Comparison of ENCODE assay signal across 35 cellular contexts in genomic region chr17:52606098-52606497, GRCh38.
DNase-seq lines count a peak whose midpoint lies in the region; ATAC-seq, FAIRE-seq and TF ChIP-seq lines count a peak whose summit lies in the region.
"Had no signal": no experiment of that assay in that cellular context is flagged by ENCODE, and none has a peak within 500 bp of the region (broad histone marks: within the 10 kb centered on the region; RNA-seq: fewer than 3 reads in every experiment).

No MANE protein-coding gene starts in this region.

- H3K4me3 Mint-ChIP-seq in activated CD4-positive, alpha-beta T cell treated with anti-CD3 and anti-CD28 coated beads, Interleukin-2, amount 10 ng/mL, durations not matched to agents 24 days and 14 days = no peak overlapping the region
- H3K4me3 Mint-ChIP-seq: activated B cell treated with CpG ODN at 0.5 μM for 24 hours; activated naive CD8-positive, alpha-beta T cell treated with anti-CD3 and anti-CD28 coated beads, Interleukin-2, amount 10 ng/mL, durations not matched to agents 7 days and 5 days; activated T-cell treated with anti-CD3 and anti-CD28 coated beads, Interleukin-2, amount 50 U/mL, for 24 hours; immature natural killer cell; neural crest cell; stimulated activated naive B cell treated with anti-CD40 and anti-IgM and Interleukin-4, amounts not matched to agents 10 μg/mL and 1 μg/mL and 100 μg/mL, for 72 hours had no signal

- CTCF ChIA-PET in SK-N-SH (lab: Yijun Ruan, JAX) = no interaction called here
- CTCF ChIA-PET in HEK293T (lab: Yijun Ruan, JAX) = no interaction called here

- no peak for ATAC-seq in SK-N-SH treated with all-trans-retinoic acid at 6 μM for 48 hours
- ATAC-seq: stimulated activated naive B cell treated with anti-CD40 and anti-IgM and Interleukin-4, amounts not matched to agents 10 μg/mL and 1 μg/mL and 100 μg/mL, for 72 hours; upper lobe of right lung had no signal

- H3K36me3 Mint-ChIP-seq in activated CD4-positive, alpha-beta T cell treated with anti-CD3 and anti-CD28 coated beads, Interleukin-2, amount 10 ng/mL, durations not matched to agents 24 days and 14 days (ENCODE audit: low read depth) = no peaks in the 10 kb centered on the region
- H3K36me3 Mint-ChIP-seq: activated naive CD8-positive, alpha-beta T cell treated with anti-CD3 and anti-CD28 coated beads, Interleukin-2, amount 10 ng/mL, durations not matched to agents 7 days and 5 days; immature natural killer cell; stimulated activated naive B cell treated with anti-CD40 and anti-IgM and Interleukin-4, amounts not matched to agents 10 μg/mL and 1 μg/mL and 100 μg/mL, for 72 hours had no signal

- H3K79me2 ChIP-seq in SK-N-SH (ENCODE audit: insufficient read depth) = no peaks in the 10 kb centered on the region

- no peaks in the 10 kb centered on the region for H3K9me2 ChIP-seq in SK-N-SH

- H3K4me2 ChIP-seq in SK-N-SH = no peak overlapping the region
- H3K4me2 ChIP-seq: KMS-11 had no signal

- no peaks in the 10 kb centered on the region for H3K36me3 ChIP-seq in SK-N-SH (replicated peaks in 1 of 2; ENCODE audit: control insufficient read depth in 1 of 2, insufficient read depth in 2 of 2, low read length in 1 of 2)
- H3K36me3 ChIP-seq: left ventricle myocardium inferior, ovary, upper lobe of right lung had no signal

- no peak for TF ChIP-seq RAD21 in SK-N-SH (IDR thresholded peaks at IDR 0.05; ENCODE audit: low read length)

- no peak for DNase-seq in SK-N-SH
- peak; percentile 56 for DNase-seq in RPMI7951 (ENCODE audit: low read depth)
- DNase-seq in epithelial cell of prostate (ENCODE audit: low read depth, low spot score) = peak; percentile 8
- peak; percentile 17 for DNase-seq in urothelium cell line (ENCODE audit: low spot score)
- DNase-seq in NCI-H1694 (lab: John Stamatoyannopoulos, UW) = no peak
- DNase-seq in HEK293T (ENCODE audit: extremely low spot score) = no peak
- DNase-seq in activated CD4-positive, alpha-beta T cell treated with anti-CD3 and anti-CD28 coated beads, Interleukin-2, amount 10 ng/mL, durations not matched to agents 24 days and 14 days = no peak
- DNase-seq: activated B cell treated with CpG ODN at 0.5 μM for 24 hours; activated CD4-positive, alpha-beta T cell treated with anti-CD3 and anti-CD28 coated beads, Interleukin-2, amount 50 U/mL, for 1 hour; activated gamma-delta T cell; activated naive CD8-positive, alpha-beta T cell treated with anti-CD3 and anti-CD28 coated beads, Interleukin-2, amount 10 ng/mL, durations not matched to agents 7 days and 5 days; activated T-cell treated with anti-CD3 and anti-CD28 coated beads, Interleukin-2, amount 50 U/mL, for 24 hours; aorta; C1 segment of cervical spinal cord; Calu3; central memory CD4-positive, alpha-beta T cell; GOT3; hypothalamus; immature natural killer cell; left ventricle myocardium inferior; mesendoderm; NCI-H1417 treated with DMSO at 0.1 percent for 48 hours; NCI-H2081 treated with DMSO at 0.1 percent for 48 hours; NCI-H345; ovary; RPMI8226; stimulated activated naive B cell treated with anti-CD40 and anti-IgM and Interleukin-4, amounts not matched to agents 10 μg/mL and 1 μg/mL and 100 μg/mL, for 72 hours; substantia nigra; upper lobe of right lung had no signal

- H4K20me1 ChIP-seq in SK-N-SH (ENCODE audit: insufficient read depth) = no peaks in the 10 kb centered on the region

- no peak for FAIRE-seq in urothelium cell line (lab: Jason Lieb, UNC)
- FAIRE-seq: endometrium had no signal

- 15% methylated on average over 2 of the region's 2 CpGs for WGBS in SK-N-SH (ENCODE audit: low lambda C conversion rate)

- no peaks in the 10 kb centered on the region; a peak in 1 of 4 replicates for H3K4me1 ChIP-seq in SK-N-SH (ENCODE audit: control insufficient read depth in 1 of 2, insufficient read depth in 2 of 2, low read depth in 1 of 2, low read length in 1 of 2)
- H3K4me1 ChIP-seq: left ventricle myocardium inferior, upper lobe of right lung had no signal

- H3K9me3 Mint-ChIP-seq in activated CD4-positive, alpha-beta T cell treated with anti-CD3 and anti-CD28 coated beads, Interleukin-2, amount 10 ng/mL, durations not matched to agents 24 days and 14 days = peaks cover 4% of the 10 kb centered on the region
- H3K9me3 Mint-ChIP-seq: activated naive CD8-positive, alpha-beta T cell treated with anti-CD3 and anti-CD28 coated beads, Interleukin-2, amount 10 ng/mL, durations not matched to agents 7 days and 5 days; neural crest cell had no signal

- H3K27me3 Mint-ChIP-seq in activated CD4-positive, alpha-beta T cell treated with anti-CD3 and anti-CD28 coated beads, Interleukin-2, amount 10 ng/mL, durations not matched to agents 24 days and 14 days = no peaks in the 10 kb centered on the region
- H3K27me3 Mint-ChIP-seq: activated B cell treated with CpG ODN at 0.5 μM for 24 hours; activated naive CD8-positive, alpha-beta T cell treated with anti-CD3 and anti-CD28 coated beads, Interleukin-2, amount 10 ng/mL, durations not matched to agents 7 days and 5 days; activated T-cell treated with anti-CD3 and anti-CD28 coated beads, Interleukin-2, amount 50 U/mL, for 24 hours; stimulated activated naive B cell treated with anti-CD40 and anti-IgM and Interleukin-4, amounts not matched to agents 10 μg/mL and 1 μg/mL and 100 μg/mL, for 72 hours had no signal

- POLR2A ChIA-PET in SK-N-SH (lab: Yijun Ruan, JAX) (interaction anchor here (0.6 kb wide), 1 partner anchor 11 kb away, joined by 3 read pairs; no protein-coding TSS in a partner anchor), HEK293T (lab: Yijun Ruan, JAX) (no interaction called here)

- H3K27me3 ChIP-seq in SK-N-SH (ENCODE audit: insufficient read depth) = no peaks in the 10 kb centered on the region
- H3K27me3 ChIP-seq: ovary, upper lobe of right lung had no signal

- H3K4me3 ChIP-seq in SK-N-SH (ENCODE audit: low read depth in 2 of 2, low read length in 1 of 2) = no peak overlapping the region
- H3K4me3 ChIP-seq: left ventricle myocardium inferior, ovary, skin epidermis, upper lobe of right lung had no signal

- no peak overlapping the region for H3K27ac Mint-ChIP-seq in activated CD4-positive, alpha-beta T cell treated with anti-CD3 and anti-CD28 coated beads, Interleukin-2, amount 10 ng/mL, durations not matched to agents 24 days and 14 days
- H3K27ac Mint-ChIP-seq: activated B cell treated with CpG ODN at 0.5 μM for 24 hours; activated naive CD8-positive, alpha-beta T cell treated with anti-CD3 and anti-CD28 coated beads, Interleukin-2, amount 10 ng/mL, durations not matched to agents 7 days and 5 days; activated T-cell treated with anti-CD3 and anti-CD28 coated beads, Interleukin-2, amount 50 U/mL, for 24 hours; immature natural killer cell; stimulated activated naive B cell treated with anti-CD40 and anti-IgM and Interleukin-4, amounts not matched to agents 10 μg/mL and 1 μg/mL and 100 μg/mL, for 72 hours had no signal

- intact Hi-C loops in activated CD4-positive, alpha-beta T cell treated with anti-CD3 and anti-CD28 coated beads, Interleukin-2, amount 10 ng/mL, durations not matched to agents 24 days and 14 days (cut with micrococcal nuclease) = no loop called here

- no peak for TF ChIP-seq EP300 in SK-N-SH (IDR thresholded peaks at IDR 0.05; ENCODE audit: borderline replicate concordance in 1 of 2, low read depth in 1 of 2, low read length in 1 of 2)

- H3K27ac ChIP-seq in SK-N-SH (ENCODE audit: low read depth in 2 of 2, low read length in 1 of 2) (peak overlapping the region in 1 of 2 experiments; percentile 40; a peak in 1 of 4 replicates), epithelial cell of prostate (no peak overlapping the region)
- H3K27ac ChIP-seq: 22Rv1, KMS-11, left ventricle myocardium inferior, ovary, skin epidermis, upper lobe of right lung had no signal

- H3K4me1 Mint-ChIP-seq in activated CD4-positive, alpha-beta T cell treated with anti-CD3 and anti-CD28 coated beads, Interleukin-2, amount 10 ng/mL, durations not matched to agents 24 days and 14 days = no peaks in the 10 kb centered on the region
- H3K4me1 Mint-ChIP-seq: activated B cell treated with CpG ODN at 0.5 μM for 24 hours; activated naive CD8-positive, alpha-beta T cell treated with anti-CD3 and anti-CD28 coated beads, Interleukin-2, amount 10 ng/mL, durations not matched to agents 7 days and 5 days; immature natural killer cell; stimulated activated naive B cell treated with anti-CD40 and anti-IgM and Interleukin-4, amounts not matched to agents 10 μg/mL and 1 μg/mL and 100 μg/mL, for 72 hours had no signal

- no peak overlapping the region for H2AFZ ChIP-seq in SK-N-SH (ENCODE audit: low read depth)

- no peaks in the 10 kb centered on the region for H3K9me3 ChIP-seq in SK-N-SH
- H3K9me3 ChIP-seq: left ventricle myocardium inferior, ovary, upper lobe of right lung had no signal

- peaks cover 5% of the 10 kb centered on the region for H3F3A ChIP-seq in SK-N-SH (replicated peaks; ENCODE audit: insufficient read depth)

- no peak for TF ChIP-seq CTCF in SK-N-SH (IDR thresholded peaks at IDR 0.05)

- H3K9ac ChIP-seq in SK-N-SH = no peak overlapping the region
- H3K9ac ChIP-seq: KMS-11 had no signal

TF ChIP-seq in SK-N-SH treated with all-trans-retinoic acid at 6 μM for 48 hours, 23 proteins besides CTCF, POLR2A, EP300 and RAD21:
- TF ChIP-seq ISL1 (CRISPR knock-in tag; IDR thresholded peaks at IDR 0.05) (peak; percentile 20), TOX (CRISPR knock-in tag; IDR thresholded peaks at IDR 0.05; ENCODE audit: borderline replicate concordance) (no peak)

TF ChIP-seq in SK-N-SH, 30 proteins besides CTCF, POLR2A, EP300 and RAD21 (continues in another document):
- TF ChIP-seq PBX3 (IDR thresholded peaks at IDR 0.05) (no peak), NFIC (IDR thresholded peaks at IDR 0.05; ENCODE audit: borderline replicate concordance) (no peak)

TF ChIP-seq in HEK293T, 16 proteins besides CTCF, POLR2A, EP300 and RAD21 (continues in another document):
- TF ChIP-seq TARDBP (IDR thresholded peaks at IDR 0.05) (no peak), CTBP1 (IDR thresholded peaks at IDR 0.05; ENCODE audit: borderline replicate concordance) (no peak), NFRKB (IDR thresholded peaks at IDR 0.05) (no peak), FOXK2 (IDR thresholded peaks at IDR 0.05) (no peak), FOXM1 (IDR thresholded peaks at IDR 0.05; ENCODE audit: borderline replicate concordance) (no peak), SP1 (IDR thresholded peaks at IDR 0.05) (no peak), SUZ12 (IDR thresholded peaks at IDR 0.05) (no peak), ELF4 (IDR thresholded peaks at IDR 0.05) (no peak), BHLHE40 (IDR thresholded peaks at IDR 0.05; ENCODE audit: borderline replicate concordance) (no peak), ZNF384 (IDR thresholded peaks at IDR 0.05) (no peak), LEF1 (IDR thresholded peaks at IDR 0.05; ENCODE audit: borderline replicate concordance) (no peak), ARNT (IDR thresholded peaks at IDR 0.05) (no peak)

Comparison
In these comparisons a context has a peak if more than half of its experiments do, and no peak if none do; other contexts are left out.
1. DNase-seq: peak in RPMI7951 (single experiment), epithelial cell of prostate (single experiment) and urothelium cell line (single experiment); none in SK-N-SH (single experiment), NCI-H1694 (single experiment), HEK293T (single experiment) and activated CD4-positive, alpha-beta T cell treated with anti-CD3 and anti-CD28 coated beads, Interleukin-2, amount 10 ng/mL, durations not matched to agents 24 days and 14 days (single experiment).